ENCODE assay signal across 1 cellular context in genomic region chr17:39668141-39668924, GRCh38.
TF ChIP-seq lines count a peak whose summit lies in the region.

Gene PNMT (plus strand): TSS chr17:39668453. CDS start chr17:39668476, 23 bp downstream.

TF ChIP-seq in K562, 482 proteins besides CTCF, POLR2A, EP300 and RAD21 (continued from another document and continues in another):
- TF ChIP-seq, protein P1, sequence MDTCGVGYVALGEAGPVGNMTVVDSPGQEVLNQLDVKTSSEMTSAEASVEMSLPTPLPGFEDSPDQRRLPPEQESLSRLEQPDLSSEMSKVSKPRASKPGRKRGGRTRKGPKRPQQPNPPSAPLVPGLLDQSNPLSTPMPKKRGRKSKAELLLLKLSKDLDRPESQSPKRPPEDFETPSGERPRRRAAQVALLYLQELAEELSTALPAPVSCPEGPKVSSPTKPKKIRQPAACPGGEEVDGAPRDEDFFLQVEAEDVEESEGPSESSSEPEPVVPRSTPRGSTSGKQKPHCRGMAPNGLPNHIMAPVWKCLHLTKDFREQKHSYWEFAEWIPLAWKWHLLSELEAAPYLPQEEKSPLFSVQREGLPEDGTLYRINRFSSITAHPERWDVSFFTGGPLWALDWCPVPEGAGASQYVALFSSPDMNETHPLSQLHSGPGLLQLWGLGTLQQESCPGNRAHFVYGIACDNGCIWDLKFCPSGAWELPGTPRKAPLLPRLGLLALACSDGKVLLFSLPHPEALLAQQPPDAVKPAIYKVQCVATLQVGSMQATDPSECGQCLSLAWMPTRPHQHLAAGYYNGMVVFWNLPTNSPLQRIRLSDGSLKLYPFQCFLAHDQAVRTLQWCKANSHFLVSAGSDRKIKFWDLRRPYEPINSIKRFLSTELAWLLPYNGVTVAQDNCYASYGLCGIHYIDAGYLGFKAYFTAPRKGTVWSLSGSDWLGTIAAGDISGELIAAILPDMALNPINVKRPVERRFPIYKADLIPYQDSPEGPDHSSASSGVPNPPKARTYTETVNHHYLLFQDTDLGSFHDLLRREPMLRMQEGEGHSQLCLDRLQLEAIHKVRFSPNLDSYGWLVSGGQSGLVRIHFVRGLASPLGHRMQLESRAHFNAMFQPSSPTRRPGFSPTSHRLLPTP (IDR thresholded peaks at IDR 0.05; ENCODE audit: borderline replicate concordance, extremely low read depth, insufficient read length), result no peak
- TF ChIP-seq E2F3 (CRISPR knock-in tag; IDR thresholded peaks at IDR 0.05), result no peak
- no peak for TF ChIP-seq KDM4B (IDR thresholded peaks at IDR 0.05; ENCODE audit: borderline replicate concordance in 2 of 2, low read depth in 1 of 2)
- no peak for TF ChIP-seq ILK (tag; IDR thresholded peaks at IDR 0.05; ENCODE audit: borderline replicate concordance, low read depth)
- TF ChIP-seq NCOA1 (IDR thresholded peaks at IDR 0.05; ENCODE audit: low read depth), result no peak
- no peak for TF ChIP-seq KAT8 (IDR thresholded peaks at IDR 0.05; ENCODE audit: low read depth)
- TF ChIP-seq RBM15 (IDR thresholded peaks at IDR 0.05; ENCODE audit: insufficient read depth, low read length), result no peak
- TF ChIP-seq, protein P2, sequence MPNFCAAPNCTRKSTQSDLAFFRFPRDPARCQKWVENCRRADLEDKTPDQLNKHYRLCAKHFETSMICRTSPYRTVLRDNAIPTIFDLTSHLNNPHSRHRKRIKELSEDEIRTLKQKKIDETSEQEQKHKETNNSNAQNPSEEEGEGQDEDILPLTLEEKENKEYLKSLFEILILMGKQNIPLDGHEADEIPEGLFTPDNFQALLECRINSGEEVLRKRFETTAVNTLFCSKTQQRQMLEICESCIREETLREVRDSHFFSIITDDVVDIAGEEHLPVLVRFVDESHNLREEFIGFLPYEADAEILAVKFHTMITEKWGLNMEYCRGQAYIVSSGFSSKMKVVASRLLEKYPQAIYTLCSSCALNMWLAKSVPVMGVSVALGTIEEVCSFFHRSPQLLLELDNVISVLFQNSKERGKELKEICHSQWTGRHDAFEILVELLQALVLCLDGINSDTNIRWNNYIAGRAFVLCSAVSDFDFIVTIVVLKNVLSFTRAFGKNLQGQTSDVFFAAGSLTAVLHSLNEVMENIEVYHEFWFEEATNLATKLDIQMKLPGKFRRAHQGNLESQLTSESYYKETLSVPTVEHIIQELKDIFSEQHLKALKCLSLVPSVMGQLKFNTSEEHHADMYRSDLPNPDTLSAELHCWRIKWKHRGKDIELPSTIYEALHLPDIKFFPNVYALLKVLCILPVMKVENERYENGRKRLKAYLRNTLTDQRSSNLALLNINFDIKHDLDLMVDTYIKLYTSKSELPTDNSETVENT (CRISPR knock-in tag; IDR thresholded peaks at IDR 0.05), result peak; percentile 76
- TF ChIP-seq, protein P3, sequence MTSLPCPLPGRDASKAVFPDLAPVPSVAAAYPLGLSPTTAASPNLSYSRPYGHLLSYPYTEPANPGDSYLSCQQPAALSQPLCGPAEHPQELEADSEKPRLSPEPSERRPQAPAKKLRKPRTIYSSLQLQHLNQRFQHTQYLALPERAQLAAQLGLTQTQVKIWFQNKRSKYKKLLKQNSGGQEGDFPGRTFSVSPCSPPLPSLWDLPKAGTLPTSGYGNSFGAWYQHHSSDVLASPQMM (CRISPR knock-in tag; IDR thresholded peaks at IDR 0.05), result no peak
- TF ChIP-seq HIVEP1 (CRISPR knock-in tag; IDR thresholded peaks at IDR 0.05), result no peak
- TF ChIP-seq, protein P4, sequence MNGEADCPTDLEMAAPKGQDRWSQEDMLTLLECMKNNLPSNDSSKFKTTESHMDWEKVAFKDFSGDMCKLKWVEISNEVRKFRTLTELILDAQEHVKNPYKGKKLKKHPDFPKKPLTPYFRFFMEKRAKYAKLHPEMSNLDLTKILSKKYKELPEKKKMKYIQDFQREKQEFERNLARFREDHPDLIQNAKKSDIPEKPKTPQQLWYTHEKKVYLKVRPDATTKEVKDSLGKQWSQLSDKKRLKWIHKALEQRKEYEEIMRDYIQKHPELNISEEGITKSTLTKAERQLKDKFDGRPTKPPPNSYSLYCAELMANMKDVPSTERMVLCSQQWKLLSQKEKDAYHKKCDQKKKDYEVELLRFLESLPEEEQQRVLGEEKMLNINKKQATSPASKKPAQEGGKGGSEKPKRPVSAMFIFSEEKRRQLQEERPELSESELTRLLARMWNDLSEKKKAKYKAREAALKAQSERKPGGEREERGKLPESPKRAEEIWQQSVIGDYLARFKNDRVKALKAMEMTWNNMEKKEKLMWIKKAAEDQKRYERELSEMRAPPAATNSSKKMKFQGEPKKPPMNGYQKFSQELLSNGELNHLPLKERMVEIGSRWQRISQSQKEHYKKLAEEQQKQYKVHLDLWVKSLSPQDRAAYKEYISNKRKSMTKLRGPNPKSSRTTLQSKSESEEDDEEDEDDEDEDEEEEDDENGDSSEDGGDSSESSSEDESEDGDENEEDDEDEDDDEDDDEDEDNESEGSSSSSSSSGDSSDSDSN (IDR thresholded peaks at IDR 0.05; ENCODE audit: borderline replicate concordance in 1 of 2, low read depth in 2 of 2, low read length in 2 of 2), result peak; percentile 98 to 99
- TF ChIP-seq NR4A1 (CRISPR knock-in tag; IDR thresholded peaks at IDR 0.05), result peak; percentile 50; the same call in 1 of the 2 replicates
- peak; percentile 77 for TF ChIP-seq NR4A1 (tag; IDR thresholded peaks at IDR 0.05)
- no peak for TF ChIP-seq RBM14 (IDR thresholded peaks at IDR 0.05; ENCODE audit: borderline replicate concordance, insufficient read depth, low read depth, low read length)
- TF ChIP-seq SIX5 (IDR thresholded peaks at IDR 0.05; ENCODE audit: borderline replicate concordance in 1 of 2, insufficient read depth in 1 of 2, low read depth in 1 of 2, low read length in 2 of 2), result no peak
- peak; percentile 42; the same call in 1 of the 2 replicates for TF ChIP-seq HLTF (IDR thresholded peaks at IDR 0.05)
- 0 out of 2 replicates have a peak, but pooled peaks have one; percentile 41 for TF ChIP-seq DMBX1 (CRISPR knock-in tag; IDR thresholded peaks at IDR 0.05; ENCODE audit: borderline replicate concordance)
- TF ChIP-seq HNRNPL (IDR thresholded peaks at IDR 0.05; ENCODE audit: low read depth, low read length), result peak; percentile 81
- TF ChIP-seq NFE2L1 (tag; IDR thresholded peaks at IDR 0.05; ENCODE audit: borderline replicate concordance, low read depth), result no peak
- TF ChIP-seq, protein P5, sequence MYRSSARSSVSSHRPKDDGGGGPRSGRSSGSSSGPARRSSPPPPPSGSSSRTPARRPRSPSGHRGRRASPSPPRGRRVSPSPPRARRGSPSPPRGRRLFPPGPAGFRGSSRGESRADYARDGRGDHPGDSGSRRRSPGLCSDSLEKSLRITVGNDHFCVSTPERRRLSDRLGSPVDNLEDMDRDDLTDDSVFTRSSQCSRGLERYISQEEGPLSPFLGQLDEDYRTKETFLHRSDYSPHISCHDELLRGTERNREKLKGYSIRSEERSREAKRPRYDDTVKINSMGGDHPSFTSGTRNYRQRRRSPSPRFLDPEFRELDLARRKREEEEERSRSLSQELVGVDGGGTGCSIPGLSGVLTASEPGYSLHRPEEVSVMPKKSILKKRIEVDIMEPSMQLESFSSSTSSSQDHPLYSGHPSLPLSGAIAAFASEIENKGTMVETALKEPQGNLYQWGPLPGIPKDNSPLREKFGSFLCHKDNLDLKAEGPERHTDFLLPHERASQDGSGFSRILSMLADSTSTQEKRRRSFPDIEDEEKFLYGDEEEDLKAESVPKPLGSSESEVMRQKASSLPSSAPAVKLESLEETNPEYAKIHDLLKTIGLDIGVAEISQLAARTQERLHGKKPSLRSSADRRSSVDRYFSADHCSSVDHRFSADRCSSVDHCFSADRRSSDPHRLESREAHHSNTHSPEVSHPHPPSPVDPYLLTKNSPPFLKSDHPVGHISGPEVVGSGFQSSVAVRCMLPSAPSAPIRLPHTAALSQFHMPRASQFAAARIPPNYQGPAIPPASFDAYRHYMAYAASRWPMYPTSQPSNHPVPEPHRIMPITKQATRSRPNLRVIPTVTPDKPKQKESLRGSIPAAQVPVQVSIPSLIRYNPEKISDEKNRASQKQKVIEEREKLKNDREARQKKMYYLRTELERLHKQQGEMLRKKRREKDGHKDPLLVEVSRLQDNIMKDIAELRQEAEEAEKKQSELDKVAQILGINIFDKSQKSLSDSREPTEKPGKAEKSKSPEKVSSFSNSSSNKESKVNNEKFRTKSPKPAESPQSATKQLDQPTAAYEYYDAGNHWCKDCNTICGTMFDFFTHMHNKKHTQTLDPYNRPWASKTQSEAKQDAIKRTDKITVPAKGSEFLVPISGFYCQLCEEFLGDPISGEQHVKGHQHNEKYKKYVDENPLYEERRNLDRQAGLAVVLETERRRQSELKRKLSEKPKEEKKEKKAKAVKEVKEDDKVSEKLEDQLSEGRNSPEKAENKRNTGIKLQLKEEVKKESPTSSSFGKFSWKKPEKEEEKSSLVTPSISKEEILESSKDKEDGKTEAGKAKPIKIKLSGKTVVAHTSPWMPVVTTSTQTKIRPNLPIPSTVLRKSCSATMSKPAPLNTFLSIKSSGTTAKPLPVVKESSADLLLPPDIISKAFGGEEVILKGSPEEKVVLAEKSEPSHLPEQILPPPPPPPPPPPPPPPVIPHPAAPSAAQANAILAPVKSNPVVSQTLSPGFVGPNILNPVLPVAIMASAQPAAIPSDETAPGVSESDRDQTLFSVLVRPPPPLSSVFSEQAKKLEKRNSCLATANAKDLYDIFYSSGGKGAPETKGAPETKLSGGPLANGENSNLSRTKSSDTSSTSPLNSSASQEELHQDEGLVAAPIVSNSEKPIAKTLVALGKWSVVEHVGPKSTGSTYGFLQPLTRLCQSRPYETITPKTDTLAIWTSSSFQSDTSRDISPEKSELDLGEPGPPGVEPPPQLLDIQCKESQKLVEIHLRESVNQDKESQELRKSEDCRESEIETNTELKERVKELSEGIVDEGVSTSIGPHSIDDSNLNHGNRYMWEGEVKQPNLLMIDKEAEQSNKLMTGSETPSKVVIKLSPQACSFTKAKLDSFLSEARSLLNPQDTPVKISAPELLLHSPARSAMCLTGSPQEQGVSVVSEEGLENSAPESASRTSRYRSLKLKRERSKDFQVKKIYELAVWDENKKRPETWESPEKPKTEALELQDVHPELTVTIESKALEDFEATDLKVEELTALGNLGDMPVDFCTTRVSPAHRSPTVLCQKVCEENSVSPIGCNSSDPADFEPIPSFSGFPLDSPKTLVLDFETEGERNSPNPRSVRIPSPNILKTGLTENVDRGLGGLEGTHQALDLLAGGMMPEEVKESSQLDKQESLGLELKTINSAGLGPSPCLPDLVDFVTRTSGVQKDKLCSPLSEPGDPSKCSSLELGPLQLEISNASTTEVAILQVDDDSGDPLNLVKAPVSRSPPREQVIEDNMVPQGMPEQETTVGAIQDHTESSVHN (IDR thresholded peaks at IDR 0.05; ENCODE audit: borderline replicate concordance in 1 of 2, low read depth in 1 of 2), result no peak
- TF ChIP-seq BRD4 (IDR thresholded peaks at IDR 0.05), result no peak; the same call in 1 of the 2 replicates
- TF ChIP-seq, protein P6, sequence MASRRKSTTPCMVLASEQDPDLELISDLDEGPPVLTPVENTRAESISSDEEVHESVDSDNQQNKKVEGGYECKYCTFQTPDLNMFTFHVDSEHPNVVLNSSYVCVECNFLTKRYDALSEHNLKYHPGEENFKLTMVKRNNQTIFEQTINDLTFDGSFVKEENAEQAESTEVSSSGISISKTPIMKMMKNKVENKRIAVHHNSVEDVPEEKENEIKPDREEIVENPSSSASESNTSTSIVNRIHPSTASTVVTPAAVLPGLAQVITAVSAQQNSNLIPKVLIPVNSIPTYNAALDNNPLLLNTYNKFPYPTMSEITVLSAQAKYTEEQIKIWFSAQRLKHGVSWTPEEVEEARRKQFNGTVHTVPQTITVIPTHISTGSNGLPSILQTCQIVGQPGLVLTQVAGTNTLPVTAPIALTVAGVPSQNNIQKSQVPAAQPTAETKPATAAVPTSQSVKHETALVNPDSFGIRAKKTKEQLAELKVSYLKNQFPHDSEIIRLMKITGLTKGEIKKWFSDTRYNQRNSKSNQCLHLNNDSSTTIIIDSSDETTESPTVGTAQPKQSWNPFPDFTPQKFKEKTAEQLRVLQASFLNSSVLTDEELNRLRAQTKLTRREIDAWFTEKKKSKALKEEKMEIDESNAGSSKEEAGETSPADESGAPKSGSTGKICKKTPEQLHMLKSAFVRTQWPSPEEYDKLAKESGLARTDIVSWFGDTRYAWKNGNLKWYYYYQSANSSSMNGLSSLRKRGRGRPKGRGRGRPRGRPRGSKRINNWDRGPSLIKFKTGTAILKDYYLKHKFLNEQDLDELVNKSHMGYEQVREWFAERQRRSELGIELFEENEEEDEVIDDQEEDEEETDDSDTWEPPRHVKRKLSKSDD (conservative IDR thresholded peaks at IDR 0.05; ENCODE audit: low read length), result no peak
- TF ChIP-seq ATF4 (CRISPR knock-in tag; IDR thresholded peaks at IDR 0.05), result no peak
- TF ChIP-seq ZNF79 (CRISPR knock-in tag; IDR thresholded peaks at IDR 0.05; ENCODE audit: low read depth), result no peak
- TF ChIP-seq ZSCAN29 (IDR thresholded peaks at IDR 0.05), result no peak
- no peak for TF ChIP-seq RERE (CRISPR knock-in tag; IDR thresholded peaks at IDR 0.05; ENCODE audit: borderline replicate concordance)
